ENCODE assay signal across 23 cellular contexts in the genomic region with DNA sequence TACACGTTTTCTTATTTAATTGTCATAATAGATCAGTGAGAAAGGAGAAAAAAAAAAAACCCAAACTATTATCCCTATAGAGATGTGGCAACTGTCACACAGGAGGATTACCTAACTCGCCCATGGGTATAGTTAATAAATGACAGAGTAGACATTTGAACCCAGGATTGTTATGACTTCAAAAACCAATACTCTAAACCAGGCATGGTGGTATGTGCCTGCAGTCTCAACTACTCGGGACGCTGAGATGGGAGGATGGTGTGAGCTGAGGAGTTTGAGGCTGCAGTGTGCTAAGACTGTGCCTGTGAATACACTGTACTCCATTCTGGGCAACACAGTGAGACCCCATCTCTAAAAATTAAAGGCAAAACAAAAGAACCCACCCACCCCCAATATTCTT.
"Had no signal": no experiment of that assay in that cellular context is flagged by ENCODE, and none has a peak within 500 bp of the region (broad histone marks: within the 10 kb centered on the region; RNA-seq: fewer than 3 reads in every experiment).

No MANE protein-coding gene starts in this region.

- H3K36me3 ChIP-seq: pancreas, prostate gland, upper lobe of left lung had no signal

- H3K27me3 ChIP-seq: gastroesophageal sphincter, hepatocyte, pancreas, stomach, thyroid gland, upper lobe of left lung had no signal

- H3K4me3 ChIP-seq: gastroesophageal sphincter, hepatocyte, pancreas, prostate gland, stomach, thyroid gland, upper lobe of left lung had no signal

- H3K9me3 ChIP-seq: gastroesophageal sphincter, pancreas, prostate gland, stomach, thyroid gland, upper lobe of left lung had no signal

- H3K27ac ChIP-seq: gastroesophageal sphincter, hepatocyte, pancreas, prostate gland, stomach, thyroid gland, upper lobe of left lung, VCaP had no signal

- ATAC-seq: gastroesophageal sphincter, left cardiac atrium, pancreas had no signal

- DNase-seq: activated CD4-positive, alpha-beta T cell treated with anti-CD3 and anti-CD28 coated beads for 4 hours; activated CD4-positive, alpha-beta T cell treated with anti-CD3 and anti-CD28 coated beads, Interleukin-2, amount 50 U/mL, for 4 hours; activated effector memory CD4-positive, alpha-beta T cell treated with Interleukin-2 at 50 U/mL for 16 hours; activated naive CD4-positive, alpha-beta T cell treated with Interleukin-2 at 50 U/mL for 16 hours; activated T-cell treated with anti-CD3 and anti-CD28 coated beads for 4 hours; amniotic stem cell; caudate nucleus; islet precursor cell; left cardiac atrium; naive B cell; pancreas; stimulated activated CD4-positive, alpha-beta T cell treated with anti-CD3 and anti-CD28 coated beads, Interleukin-15, amount 100 ng/mL, for 24 hours; stimulated activated CD4-positive, alpha-beta T cell treated with anti-CD3 and anti-CD28 coated beads, Interleukin-2, amount 100 ng/mL, for 24 hours; stimulated activated naive B cell treated with anti-CD40 and anti-IgM and Interleukin-4, amounts not matched to agents 10 μg/mL and 1 μg/mL and 100 μg/mL, for 72 hours; stomach; thyroid gland; upper lobe of left lung had no signal

- FAIRE-seq: endothelial cell of umbilical vein, pancreas, TTC549 had no signal

- H3K4me1 ChIP-seq: gastroesophageal sphincter, prostate gland, thyroid gland, upper lobe of left lung had no signal
